Comparison of ENCODE assay signal across 23 cellular contexts in the genomic region with DNA sequence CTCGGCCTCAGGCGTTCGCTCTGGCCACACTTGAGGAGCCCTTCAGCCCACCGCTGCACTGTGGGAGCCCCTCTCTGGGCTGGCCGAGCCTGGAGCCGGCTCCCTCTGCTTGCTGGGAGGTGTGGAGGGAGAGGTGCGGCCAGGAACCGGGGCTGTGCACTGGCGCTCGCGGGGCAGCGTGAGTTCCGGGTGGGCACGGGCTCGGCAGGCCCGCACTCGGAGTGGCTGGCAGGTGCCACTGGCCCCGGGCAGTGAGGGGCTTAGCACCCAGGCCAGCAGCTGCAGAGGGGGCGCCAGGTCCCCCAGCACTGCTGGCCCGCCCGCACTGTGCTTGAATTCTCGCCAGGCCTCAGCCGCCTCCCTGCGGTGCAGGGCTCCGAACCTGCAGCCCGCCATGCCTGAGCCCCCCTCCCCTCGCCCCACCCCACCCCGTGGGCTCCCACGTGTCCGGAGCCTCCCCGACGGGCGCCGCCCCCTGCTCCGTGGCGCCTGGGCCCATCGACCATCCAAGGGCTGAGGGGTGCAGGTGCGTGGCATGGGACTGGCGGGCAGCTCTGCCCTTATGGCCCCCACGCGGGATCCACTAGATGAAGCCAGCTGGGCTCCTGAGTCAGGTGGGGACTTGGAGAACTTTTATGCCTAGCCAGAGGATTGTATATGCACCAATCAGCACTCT.
"Had no signal": no experiment of that assay in that cellular context is flagged by ENCODE, and none has a peak within 500 bp of the region (broad histone marks: within the 10 kb centered on the region; RNA-seq: fewer than 3 reads in every experiment).

No MANE protein-coding gene starts in this region.

- DNase-seq: colonic mucosa; cortex of kidney; effector CD8-positive, alpha-beta T cell; effector memory CD8-positive, alpha-beta T cell; endodermal cell; erythroblast; foreskin keratinocyte; heart left ventricle; hypothalamus; immature natural killer cell; islet precursor cell; kidney; kidney glomerular epithelial cell; left colon; left ventricle myocardium superior; lower lobe of right lung; mesenchymal stem cell; midbrain had no signal

- H3K4me1 ChIP-seq: colonic mucosa, foreskin keratinocyte, lower lobe of right lung had no signal

- H3K9me3 ChIP-seq: colonic mucosa, esophagus muscularis mucosa, gastroesophageal sphincter, lower lobe of right lung had no signal

- H3K36me3 ChIP-seq: colonic mucosa, esophagus muscularis mucosa, gastroesophageal sphincter, heart left ventricle, lower lobe of right lung had no signal

- H3K4me2 ChIP-seq: hepatocyte had no signal

- H2AFZ ChIP-seq: hepatocyte had no signal

- H3K27me3 ChIP-seq: colonic mucosa, esophagus muscularis mucosa, gastroesophageal sphincter, heart left ventricle, hepatocyte had no signal

- H3K4me3 ChIP-seq: colonic mucosa, esophagus muscularis mucosa, gastroesophageal sphincter, heart left ventricle, hepatocyte, lower lobe of right lung had no signal

- ATAC-seq: effector memory CD8-positive, alpha-beta T cell; foreskin keratinocyte; gastroesophageal sphincter; heart left ventricle; left colon; left lobe of liver; left ventricle myocardium superior; lower lobe of right lung had no signal

- H3K27ac ChIP-seq: colonic mucosa, epithelial cell of prostate, esophagus muscularis mucosa, foreskin keratinocyte, gastroesophageal sphincter, hepatocyte, lower lobe of right lung had no signal
